In the genomic region with DNA sequence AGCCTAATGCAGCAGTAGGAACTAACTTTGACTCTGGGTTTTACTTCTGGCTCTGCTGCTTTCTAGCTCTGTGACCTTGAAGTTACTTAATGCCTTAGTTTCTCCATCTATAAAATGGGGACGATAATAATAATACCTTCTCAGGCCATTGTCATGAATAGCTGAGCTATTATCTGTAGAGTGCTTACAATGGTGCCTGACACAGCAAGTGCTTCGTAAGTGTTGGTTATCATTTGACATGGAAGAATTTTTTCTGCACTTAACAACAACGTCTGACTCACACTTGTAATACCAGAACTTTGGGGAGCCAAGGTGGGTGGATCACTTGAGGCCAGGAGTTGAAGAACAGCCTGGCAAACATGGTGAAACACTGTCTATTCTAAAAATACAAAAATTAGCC, we compare ENCODE assay signal across 1 cellular context.
TF ChIP-seq lines count a peak whose summit lies in the region.

No MANE protein-coding gene starts in this region.

TF ChIP-seq in endothelial cell of umbilical vein, 7 proteins besides CTCF, POLR2A, EP300 and RAD21:
- no peak for TF ChIP-seq EZH2 (IDR thresholded peaks at IDR 0.05; ENCODE audit: borderline replicate concordance, low read depth, low read length, severe bottlenecking)
- TF ChIP-seq POLR2AphosphoS5 (IDR thresholded peaks at IDR 0.05; ENCODE audit: insufficient read depth, low read depth, low read length), result no peak
- TF ChIP-seq MYC (IDR thresholded peaks at IDR 0.05; ENCODE audit: low read depth, low read length), result no peak
- no peak for TF ChIP-seq MAX (IDR thresholded peaks at IDR 0.05; ENCODE audit: insufficient read depth, insufficient read length)
- no peak for TF ChIP-seq GATA2 (IDR thresholded peaks at IDR 0.05; ENCODE audit: insufficient read depth, insufficient read length, low read depth, low read length)
- no peak for TF ChIP-seq FOS (IDR thresholded peaks at IDR 0.05; ENCODE audit: borderline replicate concordance, insufficient read depth, low read length)
- no peak for TF ChIP-seq JUN (IDR thresholded peaks at IDR 0.05; ENCODE audit: borderline replicate concordance, insufficient read depth, insufficient read length, low read depth)
